ENCODE assay signal across 9 cellular contexts in genomic region chr3:143207338-143207961, GRCh38.
DNase-seq lines count a peak whose midpoint lies in the region; ATAC-seq, FAIRE-seq and TF ChIP-seq lines count a peak whose summit lies in the region.
"Had no signal": no experiment of that assay in that cellular context is flagged by ENCODE, and none has a peak within 500 bp of the region (broad histone marks: within the 10 kb centered on the region; RNA-seq: fewer than 3 reads in every experiment).

No MANE protein-coding gene starts in this region.

- H3K27ac Mint-ChIP-seq in neural progenitor cell (peak overlapping the region; percentile 82), CD14-positive monocyte (no peak overlapping the region)
- H3K27ac Mint-ChIP-seq: activated naive CD4-positive, alpha-beta T cell treated with anti-CD3 and anti-CD28 coated beads, Interleukin-2, amount 50 U/mL, for 72 hours had no signal

- H3K9me3 ChIP-seq in A549 = no peaks in the 10 kb centered on the region
- no peaks in the 10 kb centered on the region for H3K9me3 ChIP-seq in SU-DHL-6 (ENCODE audit: insufficient read depth, low read length)
- no peaks in the 10 kb centered on the region for H3K9me3 ChIP-seq in neural progenitor cell (ENCODE audit: low read depth)

- peaks cover 47% of the 10 kb centered on the region for H3K4me1 Mint-ChIP-seq in neural progenitor cell
- peaks cover 7% of the 10 kb centered on the region for H3K4me1 Mint-ChIP-seq in CD14-positive monocyte

- H3K9ac ChIP-seq in SU-DHL-6 (ENCODE audit: low read length) (no peak overlapping the region), neural progenitor cell (no peak overlapping the region)

- no peak for TF ChIP-seq POLR2A in A549 (IDR thresholded peaks at IDR 0.05; ENCODE audit: low read length)

- POLR2A ChIA-PET in A549 (lab: Yijun Ruan, JAX) = no interaction called here

- H3K27me3 Mint-ChIP-seq in neural progenitor cell (ENCODE audit: insufficient read depth, low read depth) (peaks cover 6% of the 10 kb centered on the region), CD14-positive monocyte (ENCODE audit: low read depth in 3 of 3) (peaks cover 0 to 2% (median 0%) of the 10 kb centered on the region in 3 donors)

- no peaks in the 10 kb centered on the region for H3K36me3 Mint-ChIP-seq in neural progenitor cell
- no peaks in the 10 kb centered on the region for H3K36me3 Mint-ChIP-seq in CD14-positive monocyte
- H3K36me3 Mint-ChIP-seq: activated naive CD4-positive, alpha-beta T cell treated with anti-CD3 and anti-CD28 coated beads, Interleukin-2, amount 50 U/mL, for 72 hours had no signal

- H3K4me3 ChIP-seq in A549 (no peak overlapping the region), SU-DHL-6 (ENCODE audit: insufficient read depth, low read length, poor library complexity, severe bottlenecking) (no peak overlapping the region), neural progenitor cell (no peak overlapping the region)

- H3K36me3 ChIP-seq in SU-DHL-6 (ENCODE audit: low read length) (no peaks in the 10 kb centered on the region), neural progenitor cell (no peaks in the 10 kb centered on the region)

- CTCF ChIA-PET in A549 (lab: Yijun Ruan, JAX) = no interaction called here

- H3K4me3 Mint-ChIP-seq in neural progenitor cell (peak overlapping the region; percentile 17), CD14-positive monocyte (no peak overlapping the region)

- no peaks in the 10 kb centered on the region for H3K79me2 ChIP-seq in SU-DHL-6 (ENCODE audit: insufficient read depth, low read length)
- no peaks in the 10 kb centered on the region for H3K79me2 ChIP-seq in neural progenitor cell (ENCODE audit: low read depth)

- H3K27ac ChIP-seq in A549 (no peak overlapping the region), SU-DHL-6 (ENCODE audit: low read depth, low read length) (peak overlapping the region; percentile 63), neural progenitor cell (peak overlapping the region; percentile 50)

- peaks cover 11% of the 10 kb centered on the region for H3K9me3 Mint-ChIP-seq in neural progenitor cell
- H3K9me3 Mint-ChIP-seq in CD14-positive monocyte = peaks cover 0 to 5% (median 2%) of the 10 kb centered on the region in 7 donors

- H3K9me2 ChIP-seq in SU-DHL-6 (replicated peaks; ENCODE audit: insufficient read depth, low read length) = no peaks in the 10 kb centered on the region

- H3K27me3 ChIP-seq in SU-DHL-6 (ENCODE audit: low read length) = no peaks in the 10 kb centered on the region
- no peaks in the 10 kb centered on the region for H3K27me3 ChIP-seq in neural progenitor cell

- H3K4me1 ChIP-seq in A549 (no peaks in the 10 kb centered on the region), neural progenitor cell (peaks cover 28% of the 10 kb centered on the region)

- no peak for TF ChIP-seq EP300 in A549 (IDR thresholded peaks at IDR 0.05)

- peak in 1 of 2 experiments; percentile 10 for DNase-seq in A549 (ENCODE audit: low read depth in 1 of 2, low spot score in 1 of 2)
- DNase-seq in neural progenitor cell (ENCODE audit: low spot score) = peak; percentile 29
- DNase-seq in CD14-positive monocyte (ENCODE audit: low spot score) = no peak
- no peak for DNase-seq in left colon
- no peak for DNase-seq in RKO (ENCODE audit: low spot score)

- intact Hi-C loops in CD14-positive monocyte (cut with micrococcal nuclease) = no loop called here
- intact Hi-C loops in left colon (cut with DNase I, micrococcal nuclease) = no loop called here

- H3K4me2 ChIP-seq in A549 (no peak overlapping the region), SU-DHL-6 (ENCODE audit: low read depth, low read length, poor library complexity, severe bottlenecking) (peak overlapping the region; percentile 27), neural progenitor cell (peak overlapping the region; percentile 57)

- no peak for TF ChIP-seq RAD21 in A549 (conservative IDR thresholded peaks at IDR 0.05 in 1 of 2, IDR thresholded peaks at IDR 0.05 in 1 of 2)

- H4K20me1 ChIP-seq in SU-DHL-6 (ENCODE audit: low read depth, low read length) = no peaks in the 10 kb centered on the region
- no peaks in the 10 kb centered on the region for H4K20me1 ChIP-seq in neural progenitor cell (ENCODE audit: low read depth)

- 20% methylated on average over 1 of the region's 1 CpG for WGBS in A549 (ENCODE audit: missing lambda C conversion rate)

- TF ChIP-seq CTCF in A549 (IDR thresholded peaks at IDR 0.05) = no peak
- no peak for TF ChIP-seq CTCF in SU-DHL-6 (IDR thresholded peaks at IDR 0.05; ENCODE audit: insufficient read depth, low read length, poor library complexity, severe bottlenecking)
- no peak for TF ChIP-seq CTCF in neural progenitor cell (IDR thresholded peaks at IDR 0.05)
- no peak for TF ChIP-seq CTCF in CD14-positive monocyte (IDR thresholded peaks at IDR 0.05)

- FAIRE-seq in A549 (lab: Jason Lieb, UNC) = no peak

- ATAC-seq in A549 (no peak), GM18868 (IDR thresholded peaks at IDR 0.05; ENCODE audit: unreplicated experiment) (peak; percentile 90), HG03025 (IDR thresholded peaks at IDR 0.05; ENCODE audit: low FRiP score, unreplicated experiment) (peak; percentile 79), left colon (no peak)

- H2AFZ ChIP-seq in SU-DHL-6 (ENCODE audit: low read depth, low read length, severe bottlenecking) = no peak overlapping the region
- H2AFZ ChIP-seq in neural progenitor cell (replicated peaks) = no peak overlapping the region

- H3F3A ChIP-seq in SU-DHL-6 (ENCODE audit: insufficient read depth) = no peaks in the 10 kb centered on the region
- peaks cover 17% of the 10 kb centered on the region for H3F3A ChIP-seq in neural progenitor cell (ENCODE audit: low read depth)

TF ChIP-seq in A549, 52 proteins besides CTCF, POLR2A, EP300 and RAD21:
- TF ChIP-seq ZFP36 (IDR thresholded peaks at IDR 0.05; ENCODE audit: borderline replicate concordance, partially characterized antibody) (no peak), ZC3H11A (IDR thresholded peaks at IDR 0.05) (no peak), MAFK (IDR thresholded peaks at IDR 0.05; ENCODE audit: partially characterized antibody) (peak; percentile 45)

Comparison
In these comparisons a context has a peak if more than half of its experiments do, and no peak if none do; other contexts are left out.
1. ATAC-seq: peak in GM18868 (single experiment) and HG03025 (single experiment); none in A549 (0 of 2) and left colon (single experiment).
2. H3K27ac ChIP-seq: peak in SU-DHL-6 (single experiment) and neural progenitor cell (single experiment); none in A549 (0 of 2).